ENCODE assay signal across 8 cellular contexts in the genomic region with DNA sequence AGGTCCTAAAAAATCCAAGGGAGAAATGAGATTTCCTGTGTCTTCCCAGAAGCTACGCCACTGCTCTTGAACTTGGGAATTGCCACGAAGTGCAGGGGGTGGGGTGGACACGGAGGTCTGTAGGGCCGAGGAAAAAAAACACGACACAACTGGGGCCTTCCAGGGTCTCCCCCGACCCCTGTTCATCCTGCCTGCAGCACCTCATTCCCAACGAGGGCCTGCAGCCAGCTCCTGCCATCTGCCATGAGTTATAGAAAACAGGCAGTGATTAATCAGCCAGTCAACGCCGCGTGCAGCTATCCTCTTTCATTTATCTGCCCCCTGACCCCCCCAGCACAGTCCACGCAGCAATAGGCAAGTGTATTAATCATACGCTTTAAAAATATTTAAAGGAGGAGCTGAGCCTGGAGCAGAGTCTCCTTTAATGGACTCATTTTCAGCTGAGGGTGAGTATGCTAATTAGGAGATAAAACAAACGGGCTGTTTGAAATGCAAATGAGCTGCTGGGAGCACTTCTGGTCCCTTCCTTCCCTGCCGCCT.
DNase-seq lines count a peak whose midpoint lies in the region; ATAC-seq and TF ChIP-seq lines count a peak whose summit lies in the region.

No MANE protein-coding gene starts in this region.

- no peaks in the 10 kb centered on the region for H3K9me3 ChIP-seq in iPS-18a (ENCODE audit: control insufficient read depth, low read depth, low read length)

- H3K4me3 Mint-ChIP-seq in activated T-helper 17 cell treated with anti-CD3 and anti-CD28 coated beads, Interleukin-2, amount 50 U/mL, for 72 hours: no peak overlapping the region
- no peak overlapping the region for H3K4me3 Mint-ChIP-seq in stimulated activated memory B cell treated with anti-CD40 and anti-IgM and Interleukin-4, amounts not matched to agents 10 μg/mL and 1 μg/mL and 100 μg/mL, for 72 hours

- no peaks in the 10 kb centered on the region for H3K4me1 Mint-ChIP-seq in activated T-helper 17 cell treated with anti-CD3 and anti-CD28 coated beads, Interleukin-2, amount 50 U/mL, for 72 hours
- peaks cover 8% of the 10 kb centered on the region for H3K4me1 Mint-ChIP-seq in stimulated activated memory B cell treated with anti-CD40 and anti-IgM and Interleukin-4, amounts not matched to agents 10 μg/mL and 1 μg/mL and 100 μg/mL, for 72 hours

- H3K9ac ChIP-seq in iPS-18a (ENCODE audit: low read length): peak overlapping the region; percentile 57

- H3K36me3 ChIP-seq in iPS-18a (ENCODE audit: control insufficient read depth, low read depth, low read length): no peaks in the 10 kb centered on the region

- H3K36me3 Mint-ChIP-seq in activated T-helper 17 cell treated with anti-CD3 and anti-CD28 coated beads, Interleukin-2, amount 50 U/mL, for 72 hours (ENCODE audit: low read depth): no peaks in the 10 kb centered on the region
- no peaks in the 10 kb centered on the region for H3K36me3 Mint-ChIP-seq in stimulated activated memory B cell treated with anti-CD40 and anti-IgM and Interleukin-4, amounts not matched to agents 10 μg/mL and 1 μg/mL and 100 μg/mL, for 72 hours

- H3K27ac Mint-ChIP-seq in activated T-helper 17 cell treated with anti-CD3 and anti-CD28 coated beads, Interleukin-2, amount 50 U/mL, for 72 hours: no peak overlapping the region
- H3K27ac Mint-ChIP-seq in stimulated activated memory B cell treated with anti-CD40 and anti-IgM and Interleukin-4, amounts not matched to agents 10 μg/mL and 1 μg/mL and 100 μg/mL, for 72 hours: peak overlapping the region; percentile 48

- no peak overlapping the region for H3K27ac ChIP-seq in iPS-18a (ENCODE audit: low read length)

- no peaks in the 10 kb centered on the region for H3K9me3 Mint-ChIP-seq in activated T-helper 17 cell treated with anti-CD3 and anti-CD28 coated beads, Interleukin-2, amount 50 U/mL, for 72 hours
- no peaks in the 10 kb centered on the region for H3K9me3 Mint-ChIP-seq in stimulated activated memory B cell treated with anti-CD40 and anti-IgM and Interleukin-4, amounts not matched to agents 10 μg/mL and 1 μg/mL and 100 μg/mL, for 72 hours

- peaks cover 22% of the 10 kb centered on the region for H3K27me3 ChIP-seq in iPS-18a (ENCODE audit: control insufficient read depth, insufficient read depth, low read length)

- TF ChIP-seq POLR2A in GM18951 (IDR thresholded peaks at IDR 0.05; ENCODE audit: extremely low read depth, insufficient read depth, insufficient read length): peak; percentile 84

- H3K4me3 ChIP-seq in AG09309 (ENCODE audit: control insufficient read depth, low read depth, low read length) (peak overlapping the region; percentile 27), iPS-18a (ENCODE audit: low read length) (peak overlapping the region; percentile 47)

- in situ Hi-C loops in GM18951 (cut with MboI; ENCODE audit: low sequenced_read_pairs, unreplicated experiment): loop anchor here (25.0 kb wide), 1 partner anchor 637 kb away; no protein-coding TSS in a partner anchor

- H3K27me3 Mint-ChIP-seq in activated T-helper 17 cell treated with anti-CD3 and anti-CD28 coated beads, Interleukin-2, amount 50 U/mL, for 72 hours: peaks cover 15% of the 10 kb centered on the region
- peaks cover 12% of the 10 kb centered on the region for H3K27me3 Mint-ChIP-seq in stimulated activated memory B cell treated with anti-CD40 and anti-IgM and Interleukin-4, amounts not matched to agents 10 μg/mL and 1 μg/mL and 100 μg/mL, for 72 hours

- TF ChIP-seq CTCF in AG09309 (IDR thresholded peaks at IDR 0.05; ENCODE audit: control insufficient read depth, insufficient read depth, low read depth, low read length, missing control alignments): no peak

- peak; percentile 17 for ATAC-seq in activated T-helper 17 cell treated with anti-CD3 and anti-CD28 coated beads, Interleukin-2, amount 50 U/mL, for 72 hours (replicated peaks)
- peak; percentile 80 for ATAC-seq in stimulated activated memory B cell treated with anti-CD40 and anti-IgM and Interleukin-4, amounts not matched to agents 10 μg/mL and 1 μg/mL and 100 μg/mL, for 72 hours
- no peak for ATAC-seq in HG03025 (IDR thresholded peaks at IDR 0.05; ENCODE audit: low FRiP score, unreplicated experiment)
- no peak for ATAC-seq in GM21786 (IDR thresholded peaks at IDR 0.05; ENCODE audit: unreplicated experiment)

- DNase-seq in AG09309 (ENCODE audit: low read depth): peak; percentile 80
- DNase-seq in NCI-H2171 treated with DMSO at 0.1 percent for 48 hours (lab: John Stamatoyannopoulos, UW): peak; percentile 95

- H3K4me1 ChIP-seq in iPS-18a (ENCODE audit: control insufficient read depth, low read depth, low read length): peaks cover 11% of the 10 kb centered on the region

Comparison
In these comparisons a context has a peak if more than half of its experiments do, and no peak if none do; other contexts are left out.
1. ATAC-seq: peak in activated T-helper 17 cell treated with anti-CD3 and anti-CD28 coated beads, Interleukin-2, amount 50 U/mL, for 72 hours (single experiment) and stimulated activated memory B cell treated with anti-CD40 and anti-IgM and Interleukin-4, amounts not matched to agents 10 μg/mL and 1 μg/mL and 100 μg/mL, for 72 hours (single experiment); none in HG03025 (single experiment) and GM21786 (single experiment).